ENCODE assay signal across 19 cellular contexts in genomic region chr12:49541140-49541861, GRCh38. TPM values are rescaled to one million over a fixed set of nuclear protein-coding genes. Genes with fewer than 3 reads are reported as not detected.
DNase-seq lines count a peak whose midpoint lies in the region; ATAC-seq and TF ChIP-seq lines count a peak whose summit lies in the region.
"Had no signal": no experiment of that assay in that cellular context is flagged by ENCODE, and none has a peak within 500 bp of the region (broad histone marks: within the 10 kb centered on the region; RNA-seq: fewer than 3 reads in every experiment).

No MANE protein-coding gene starts in this region.

- H3K27me3 ChIP-seq in H7 (ENCODE audit: control insufficient read depth, insufficient read depth, low read length) (peaks cover 95% of the 10 kb centered on the region), dorsolateral prefrontal cortex (peaks cover 0 to 14% (median 0%) of the 10 kb centered on the region in 45 donors)

- no peak overlapping the region for H3K4me3 ChIP-seq in H7 (ENCODE audit: insufficient read depth, low read depth, low read length)
- peak overlapping the region in 32 of 59 donors; percentile 5 to 79 (median 62) for H3K4me3 ChIP-seq in dorsolateral prefrontal cortex
- H3K4me3 ChIP-seq: HAP-1 had no signal

- H3K27ac Mint-ChIP-seq in neural crest cell (ENCODE audit: unreplicated experiment), result no peak overlapping the region
- H3K27ac Mint-ChIP-seq: activated naive CD4-positive, alpha-beta T cell treated with anti-CD3 and anti-CD28 coated beads, Interleukin-2, amount 10 ng/mL, durations not matched to agents 7 days and 5 days had no signal

- peaks cover 16% of the 10 kb centered on the region for H3K4me1 Mint-ChIP-seq in neural crest cell

- no peaks in the 10 kb centered on the region for H3K36me3 Mint-ChIP-seq in neural crest cell (ENCODE audit: low read depth)
- H3K36me3 Mint-ChIP-seq: activated naive CD4-positive, alpha-beta T cell treated with anti-CD3 and anti-CD28 coated beads, Interleukin-2, amount 10 ng/mL, durations not matched to agents 7 days and 5 days had no signal

- TF ChIP-seq POLR2A in erythroblast (IDR thresholded peaks at IDR 0.05; ENCODE audit: low read length) (no peak), GM18505 (IDR thresholded peaks at IDR 0.05; ENCODE audit: borderline replicate concordance, extremely low read depth, insufficient read depth, insufficient read length) (no peak)

- H3K36me3 ChIP-seq in H7 (replicated peaks; ENCODE audit: control insufficient read depth, insufficient read depth, low read length), result no peaks in the 10 kb centered on the region
- H3K36me3 ChIP-seq: HAP-1, WERI-Rb-1 had no signal

- H3K27me3 Mint-ChIP-seq in neural crest cell (ENCODE audit: low read depth), result peaks cover 87% of the 10 kb centered on the region

- ATAC-seq in GM21786 (IDR thresholded peaks at IDR 0.05; ENCODE audit: unreplicated experiment) (no peak), GM18505 (IDR thresholded peaks at IDR 0.05; ENCODE audit: unreplicated experiment) (no peak), HG03571 (IDR thresholded peaks at IDR 0.05; ENCODE audit: unreplicated experiment) (no peak)
- ATAC-seq: left cardiac atrium had no signal

- H3K9me3 Mint-ChIP-seq in neural crest cell, result no peaks in the 10 kb centered on the region
- H3K9me3 Mint-ChIP-seq: activated naive CD4-positive, alpha-beta T cell treated with anti-CD3 and anti-CD28 coated beads, Interleukin-2, amount 10 ng/mL, durations not matched to agents 7 days and 5 days had no signal

- no peak for TF ChIP-seq CTCF in dorsolateral prefrontal cortex (IDR thresholded peaks at IDR 0.05 in 54 of 56, conservative IDR thresholded peaks at IDR 0.05 in 2 of 56; ENCODE audit: low read depth in 1 of 56, partially characterized antibody in 56 of 56)
- TF ChIP-seq CTCF in neural crest cell (conservative IDR thresholded peaks at IDR 0.05), result no peak

- peak overlapping the region in 23 of 59 donors; percentile 10 to 91 (median 38) for H3K27ac ChIP-seq in dorsolateral prefrontal cortex
- H3K27ac ChIP-seq: WERI-Rb-1 had no signal

- peak; percentile 7 for DNase-seq in COLO668 (lab: John Stamatoyannopoulos, UW; ENCODE audit: unreplicated experiment)
- peak; percentile 55 for DNase-seq in H7
- DNase-seq in dorsolateral prefrontal cortex, result peak in 1 of 10 donors; percentile 31
- no peak for DNase-seq in neural crest cell (ENCODE audit: low read depth, low spot score)
- DNase-seq in erythroblast (lab: John Stamatoyannopoulos, UW), result no peak
- DNase-seq: activated CD4-positive, alpha-beta T cell treated with anti-CD3 and anti-CD28 coated beads, Interleukin-2, amount 50 U/mL, for 4 hours; activated naive CD4-positive, alpha-beta T cell treated with anti-CD3 and anti-CD28 coated beads, Interleukin-2, amount 10 ng/mL, durations not matched to agents 7 days and 5 days; activated T-cell treated with anti-CD3 and anti-CD28 coated beads for 4 hours; DMS79; glutamatergic neuron; left cardiac atrium; NCI-H1417 treated with DMSO at 0.1 percent for 48 hours; NCI-H2171 treated with DMSO at 0.1 percent for 48 hours; stimulated activated CD4-positive, alpha-beta T cell treated with anti-CD3 and anti-CD28 coated beads, Interleukin-12 subunit alpha, Interleukin-12 subunit beta, amount 100 ng/mL, for 4 hours; WERI-Rb-1 had no signal

- H3K4me3 Mint-ChIP-seq in neural crest cell, result peak overlapping the region; percentile 32

- intact Hi-C loops in dorsolateral prefrontal cortex (cut with DNase I), result no loop called here

RNA-seq across cellular contexts. Expression of gene KCNH3, which starts 2.5 kb away (rescaled TPM):
- 0.97 TPM in 1 of 2 replicates, not detected in the other for total RNA-seq in H7 (2014; rRNA removed; shearing (Covaris generic))
- total RNA-seq in dorsolateral prefrontal cortex (100 to 1,000 TPM in 36 of 120 experiments, 10 to 100 TPM in 84; 31.1 to 139 (median 94.3) TPM), neural crest cell (0.16 and 0.34 TPM in 2 replicates)

RNA-seq across cellular contexts. Expression of gene MCRS1, which starts 26.6 kb away (rescaled TPM):
- total RNA-seq in H7 (2014; rRNA removed; shearing (Covaris generic)), result 113 and 124 TPM in 2 replicates
- total RNA-seq in dorsolateral prefrontal cortex (10 to 100 TPM; 42.9 to 84.1 (median 60.3) TPM), neural crest cell (89.6 and 95.3 TPM in 2 replicates)

Comparison
In these comparisons a context has a peak if more than half of its experiments do, and no peak if none do; other contexts are left out.
1. DNase-seq: peak in COLO668 (single experiment) and H7 (single experiment); none in neural crest cell (single experiment) and erythroblast (0 of 2).
2. RNA of gene KCNH3, which starts 2.5 kb away (total RNA-seq): 31.1 to 139 TPM in dorsolateral prefrontal cortex; 0.97 TPM in H7 and 0.16 to 0.34 TPM in neural crest cell; every median in the first group is over 10 times any median in the second.